ENCODE assay signal across 20 cellular contexts in genomic region chr17:79165296-79165695, GRCh38.
"Had no signal": no experiment of that assay in that cellular context is flagged by ENCODE, and none has a peak within 500 bp of the region (broad histone marks: within the 10 kb centered on the region; RNA-seq: fewer than 3 reads in every experiment).

No MANE protein-coding gene starts in this region.

- H3K9me3 ChIP-seq: MG63, Peyer's patch, SJCRH30 had no signal

- H3K4me3 ChIP-seq: MG63, PC-9, Peyer's patch, SJCRH30 had no signal

- H3K36me3 ChIP-seq: MG63, Peyer's patch, SJCRH30 had no signal

- DNase-seq: IMR-90; Karpas-422; KG1; MG63; NCI-H1092; NCI-H1436; NCI-H187 treated with DMSO at 0.1 percent for 48 hours; NCI-H2029 treated with DMSO at 0.1 percent for 48 hours; NCI-H2171; NCI-H226; NCI-H524; NCI-H774; NK-92 treated with Interleukin-12 subunit alpha and Interleukin-12 subunit beta, amount 100 ng/mL, for 24 hours; OCI-M1; PC-9; Peyer's patch; SHP77 treated with DMSO at 0.1 percent for 48 hours; SJCRH30; T-helper 1 cell; T-helper 17 cell had no signal

- H3K27me3 ChIP-seq: Peyer's patch had no signal

- H3K4me1 ChIP-seq: Peyer's patch, SJCRH30 had no signal
